ENCODE assay signal across 8 cellular contexts in the genomic region with DNA sequence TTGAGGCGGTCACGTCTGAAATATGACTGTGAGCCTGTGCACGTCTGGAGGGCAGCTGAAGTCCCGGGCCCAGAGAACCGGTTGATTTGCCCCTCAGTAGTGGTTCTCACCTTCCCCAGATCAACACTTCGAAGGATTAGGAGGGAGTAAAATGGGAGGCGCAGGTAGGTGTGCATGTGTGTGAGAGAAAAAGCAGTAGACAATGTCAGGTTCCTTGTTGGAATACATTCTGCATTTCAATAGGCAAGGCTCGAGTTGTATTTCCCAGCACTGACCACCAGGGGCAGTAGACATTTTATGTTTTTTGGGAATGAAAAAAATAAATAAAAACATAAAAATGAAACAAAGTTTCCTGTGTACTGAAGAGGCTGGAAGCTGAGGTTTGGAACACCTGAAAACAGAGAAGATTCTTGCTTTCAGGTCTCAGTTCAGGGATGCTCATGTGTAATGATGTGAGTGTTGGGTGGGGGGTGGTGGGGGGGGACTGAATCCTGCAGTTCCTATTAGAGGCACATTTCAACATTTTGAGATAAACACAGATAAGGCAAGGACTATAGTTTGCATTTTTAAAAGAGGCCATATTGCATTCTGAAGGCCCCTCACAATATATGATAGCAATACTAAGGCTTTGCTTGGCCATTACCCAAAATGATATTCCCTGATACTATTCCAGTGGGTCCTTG.
DNase-seq lines count a peak whose midpoint lies in the region; ATAC-seq, FAIRE-seq and TF ChIP-seq lines count a peak whose summit lies in the region.

No MANE protein-coding gene starts in this region.

- intact Hi-C loops in mucosa of descending colon (cut with DNase I, micrococcal nuclease) = no loop called here

- TF ChIP-seq CTCF in bronchial epithelial cell (IDR thresholded peaks at IDR 0.05; ENCODE audit: insufficient read depth, low read length, severe bottlenecking) = peak; percentile 52
- TF ChIP-seq CTCF in mucosa of descending colon (IDR thresholded peaks at IDR 0.05) = peak; percentile 55

- DNase-seq in stimulated activated CD4-positive, alpha-beta T cell treated with anti-CD3 and anti-CD28 coated beads, Interleukin-1b, Interleukin-23, amount 100 ng/mL, for 48 hours = peak; percentile 10
- DNase-seq in stimulated activated CD4-positive, alpha-beta T cell treated with anti-CD3 and anti-CD28 coated beads, Interleukin-4, amount 100 ng/mL, for 4 hours = no peak
- DNase-seq in NCI-H1105 treated with DMSO at 0.1 percent for 48 hours (lab: John Stamatoyannopoulos, UW) (peak; percentile 14), bronchial epithelial cell (ENCODE audit: low read depth) (peak; percentile 36), mucosa of descending colon (peak in 1 of 3 donors; percentile 64)

- H3K9me3 ChIP-seq in mucosa of descending colon = no peaks in the 10 kb centered on the region

- no peak overlapping the region for H3K4me3 ChIP-seq in bronchial epithelial cell (ENCODE audit: low read depth, low read length)
- no peak overlapping the region for H3K4me3 ChIP-seq in mucosa of descending colon

- no peak for FAIRE-seq in bronchial epithelial cell (lab: Jason Lieb, UNC)

- ATAC-seq in mucosa of descending colon = no peak
- ATAC-seq in HG03469 (IDR thresholded peaks at IDR 0.05; ENCODE audit: unreplicated experiment) = no peak
- no peak for ATAC-seq in esophagus mucosa
- ATAC-seq in HG02885 (IDR thresholded peaks at IDR 0.05; ENCODE audit: poor library complexity, unreplicated experiment) = no peak

- no peaks in the 10 kb centered on the region for H3K4me1 ChIP-seq in mucosa of descending colon (ENCODE audit: low read depth)

- H3K36me3 ChIP-seq in bronchial epithelial cell (ENCODE audit: control insufficient read depth, insufficient read depth, low read length) (no peaks in the 10 kb centered on the region), mucosa of descending colon (ENCODE audit: low read depth) (no peaks in the 10 kb centered on the region)

- no peaks in the 10 kb centered on the region for H3K27me3 ChIP-seq in bronchial epithelial cell (ENCODE audit: control insufficient read depth, insufficient read depth, low read length)

Comparison
In these comparisons a context has a peak if more than half of its experiments do, and no peak if none do; other contexts are left out.
1. DNase-seq: peak in stimulated activated CD4-positive, alpha-beta T cell treated with anti-CD3 and anti-CD28 coated beads, Interleukin-1b, Interleukin-23, amount 100 ng/mL, for 48 hours (single experiment), NCI-H1105 treated with DMSO at 0.1 percent for 48 hours (single experiment) and bronchial epithelial cell (single experiment); none in stimulated activated CD4-positive, alpha-beta T cell treated with anti-CD3 and anti-CD28 coated beads, Interleukin-4, amount 100 ng/mL, for 4 hours (0 of 2).